ENCODE assay signal across 8 cellular contexts in the genomic region with DNA sequence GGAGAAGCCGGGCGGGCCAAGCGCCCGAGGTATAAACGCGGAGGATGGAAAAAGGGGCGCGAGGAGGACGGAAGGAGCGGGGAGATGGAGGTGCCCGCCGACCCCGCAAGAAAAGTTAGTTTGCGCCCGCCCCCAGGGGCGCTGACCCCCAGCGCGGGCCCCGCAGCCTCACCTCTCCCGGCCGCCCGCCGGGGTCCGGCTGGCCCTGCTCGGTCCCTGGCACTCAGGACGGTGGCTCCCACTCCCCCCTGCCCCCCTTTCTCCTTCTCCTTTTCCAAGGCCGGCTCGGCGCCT. TPM values are rescaled to one million over a fixed set of nuclear protein-coding genes. Genes with fewer than 3 reads are reported as not detected.
DNase-seq lines count a peak whose midpoint lies in the region; ATAC-seq and TF ChIP-seq lines count a peak whose summit lies in the region.

No MANE protein-coding gene starts in this region.

- peak overlapping the region; percentile 82; the same call in 1 of the 2 replicates for H2AFZ ChIP-seq in OCI-LY7 (ENCODE audit: low read length)

- POLR2A ChIA-PET in OCI-LY7 (lab: Charles Lee) = no interaction called here

- H3K4me3 ChIP-seq in GM08714 (ENCODE audit: low read length) = peak overlapping the region; percentile 37
- H3K4me3 ChIP-seq in OCI-LY7 (ENCODE audit: low read depth, low read length, poor library complexity, severe bottlenecking) = peak overlapping the region; percentile 91
- H3K4me3 ChIP-seq in esophagus (ENCODE audit: low read depth in 1 of 2, low read length in 2 of 2) = peak overlapping the region; percentile 75 to 82
- H3K4me3 ChIP-seq in psoas muscle = peak overlapping the region; percentile 98

- H3K9me3 ChIP-seq in OCI-LY7 (ENCODE audit: low read length) (no peaks in the 10 kb centered on the region), esophagus (ENCODE audit: control insufficient read depth in 2 of 2, insufficient read depth in 1 of 2, low read depth in 1 of 2, low read length in 1 of 2) (no peaks in the 10 kb centered on the region), psoas muscle (no peaks in the 10 kb centered on the region)

- ATAC-seq in psoas muscle = no peak
- ATAC-seq in HG02610 (IDR thresholded peaks at IDR 0.05; ENCODE audit: unreplicated experiment) = no peak
- ATAC-seq in GM18867 (IDR thresholded peaks at IDR 0.05; ENCODE audit: unreplicated experiment) = no peak
- no peak for ATAC-seq in sciatic nerve

- no peaks in the 10 kb centered on the region for H3K9me2 ChIP-seq in OCI-LY7 (ENCODE audit: insufficient read depth, low read length)

- CTCF ChIA-PET in OCI-LY7 (lab: Charles Lee; ENCODE audit: unreplicated experiment) = interaction anchor here (0.6 kb wide), 1 partner anchor 335 kb away, joined by 4 read pairs; no protein-coding TSS in a partner anchor

- DNase-seq in OCI-LY7 (ENCODE audit: low spot score) = no peak
- DNase-seq in psoas muscle = no peak
- no peak for DNase-seq in NCI-H526 (lab: John Stamatoyannopoulos, UW)
- no peak for DNase-seq in sciatic nerve (ENCODE audit: low spot score)

- peaks cover 6% of the 10 kb centered on the region; the same call in 1 of the 2 replicates for H3K79me2 ChIP-seq in OCI-LY7 (ENCODE audit: insufficient read depth, low read depth, low read length)

- H3K27me3 ChIP-seq in esophagus (ENCODE audit: control insufficient read depth in 1 of 2, insufficient read depth in 2 of 2, low read length in 2 of 2) = no peaks in the 10 kb centered on the region
- no peaks in the 10 kb centered on the region for H3K27me3 ChIP-seq in psoas muscle (ENCODE audit: insufficient read depth in 3 of 3, low read length in 2 of 3)

- TF ChIP-seq CTCF in OCI-LY7 (conservative IDR thresholded peaks at IDR 0.05; ENCODE audit: low read length) = no peak
- no peak for TF ChIP-seq CTCF in psoas muscle (IDR thresholded peaks at IDR 0.05)

- H3K4me1 ChIP-seq in OCI-LY7 (ENCODE audit: insufficient read depth, low read length, poor library complexity, severe bottlenecking) (peaks cover 31% of the 10 kb centered on the region), esophagus (ENCODE audit: control insufficient read depth in 2 of 2, insufficient read depth in 2 of 2, low read length in 1 of 2) (peaks cover 7 to 17% of the 10 kb centered on the region in 2 donors), psoas muscle (peaks cover 48% of the 10 kb centered on the region)

- H4K20me1 ChIP-seq in OCI-LY7 (ENCODE audit: insufficient read depth, low read length) = peaks cover 8% of the 10 kb centered on the region; the same call in 1 of the 2 replicates

- 0 to 1% methylated on average over 4 to 29 of the region's 29 CpGs for WGBS in esophagus, 2 donors
- WGBS in psoas muscle, 3 donors = 0 to 1% (median 0%) methylated on average over 17 to 29 of the region's 29 CpGs

- H3K36me3 ChIP-seq in OCI-LY7 (ENCODE audit: insufficient read depth, low read length) (peaks cover 18% of the 10 kb centered on the region; the same call in 1 of the 2 replicates), esophagus (ENCODE audit: control insufficient read depth in 2 of 2, insufficient read depth in 2 of 2, low read length in 1 of 2) (peaks cover 0 to 2% of the 10 kb centered on the region in 2 donors), psoas muscle (ENCODE audit: insufficient read depth in 1 of 2, low read depth in 1 of 2) (peaks cover 0 to 42% of the 10 kb centered on the region in 2 donors)

- no TSS peak for BruUV-seq in OCI-LY7 (replicated peaks; lab: Mats Ljungman, UMichigan)

- H3K4me2 ChIP-seq in OCI-LY7 (ENCODE audit: low read length) = peak overlapping the region; percentile 91

- intact Hi-C loops in OCI-LY7 (cut with micrococcal nuclease; ENCODE audit: unreplicated experiment) (loop anchor here (5.0 kb wide), 2 partner anchors 52 to 228 kb away; a partner anchor contains a TSS), psoas muscle (cut with DNase I) (loop anchor here (1.0 to 5.0 kb wide), 4 partner anchors 58 to 193 kb away; a partner anchor contains a TSS), sciatic nerve (cut with DNase I) (loop anchor here (5.0 kb wide), 1 partner anchor 88 kb away; no protein-coding TSS in a partner anchor)

- H3K27ac ChIP-seq in OCI-LY7 (ENCODE audit: low read depth, low read length, poor library complexity, severe bottlenecking) (no peak overlapping the region), esophagus (ENCODE audit: low read depth in 2 of 2, low read length in 1 of 2) (peak overlapping the region; percentile 81 to 82), psoas muscle (peak overlapping the region; percentile 83)

RNA-seq across cellular contexts. Expression of a gene that starts 0.2 kb away (rescaled TPM):
- total RNA-seq in OCI-LY7 (2014; rRNA removed; shearing (Covaris generic)) = not detected in 2 replicates
- total RNA-seq in OCI-LY7 (2022) = 0.24 and 1.0 TPM in 2 replicates
- polyA plus RNA-seq in esophagus = 10 to 100 TPM in 1 of 2 donors, 1 to 10 TPM in 1; 6.3 to 10.5 TPM
- total RNA-seq in psoas muscle = 10 to 100 TPM; 26.3 to 33.5 (median 28.3) TPM
- 10 to 100 TPM in 1 of 3 donors, 1 to 10 TPM in 2; 8.2 to 11.0 (median 8.9) TPM for polyA plus RNA-seq in psoas muscle
- total RNA-seq in sciatic nerve = 127 TPM

RNA-seq across cellular contexts. Expression of a gene that starts 1.2 kb away (rescaled TPM):
- 45.4 and 57.4 TPM in 2 replicates for total RNA-seq in OCI-LY7 (2014; rRNA removed; shearing (Covaris generic))
- 57.9 and 69.8 TPM in 2 replicates for total RNA-seq in OCI-LY7 (2022)
- polyA plus RNA-seq in esophagus = 10 to 100 TPM; 25.1 to 31.5 TPM
- total RNA-seq in psoas muscle = 1 to 10 TPM; 5.7 to 9.7 (median 8.2) TPM
- 10 to 100 TPM; 10.1 to 14.9 (median 11.3) TPM for polyA plus RNA-seq in psoas muscle
- total RNA-seq in sciatic nerve = 26.1 TPM

RNA-seq across cellular contexts. Expression of a gene that starts 10.3 kb away (rescaled TPM):
- total RNA-seq in OCI-LY7 (2014; rRNA removed; shearing (Covaris generic)) = 10.7 and 12.6 TPM in 2 replicates
- total RNA-seq in OCI-LY7 (2022) (20.9 and 21.6 TPM in 2 replicates), psoas muscle (1 to 10 TPM; 1.4 to 3.3 (median 1.5) TPM), sciatic nerve (11.0 TPM)
- polyA plus RNA-seq in esophagus (100 to 1,000 TPM in 1 of 2 donors, 10 to 100 TPM in 1; 71.6 to 139 TPM), psoas muscle (1 to 10 TPM; 1.4 to 1.9 (median 1.4) TPM)

RNA-seq across cellular contexts. Expression of a gene that starts 58.7 kb away (rescaled TPM):
- 36.9 and 60.6 TPM in 2 replicates for total RNA-seq in OCI-LY7 (2014; rRNA removed; shearing (Covaris generic))
- total RNA-seq in OCI-LY7 (2022) (109 and 121 TPM in 2 replicates), psoas muscle (10 to 100 TPM; 43.4 to 64.3 (median 49.6) TPM), sciatic nerve (86.8 TPM)
- polyA plus RNA-seq in esophagus (10 to 100 TPM; 26.4 to 38.9 TPM), psoas muscle (10 to 100 TPM; 18.7 to 48.5 (median 29.6) TPM)

Comparison
In these comparisons a context has a peak if more than half of its experiments do, and no peak if none do; other contexts are left out.
1. H3K4me3 ChIP-seq: peak in every context shown above with its lines; median percentile 98 in psoas muscle; 91 in OCI-LY7; 78 in esophagus; 37 in GM08714.
2. RNA of a gene that starts 0.2 kb away (total RNA-seq): 127 TPM in sciatic nerve (single experiment) and 26.3 to 33.5 TPM in psoas muscle; 0.24 to 1.0 TPM in OCI-LY7; every median in the first group is over 10 times any median in the second.